In genomic region chr12:53644133-53644532, GRCh38 we compare ENCODE assay signal across 29 cellular contexts.
"Had no signal": no experiment of that assay in that cellular context is flagged by ENCODE, and none has a peak within 500 bp of the region (broad histone marks: within the 10 kb centered on the region; RNA-seq: fewer than 3 reads in every experiment).

No MANE protein-coding gene starts in this region.

- H3K4me2 ChIP-seq: neural progenitor cell had no signal

- ATAC-seq: left colon; left lung; lower lobe of right lung; natural killer cell; sciatic nerve; stimulated activated naive B cell treated with anti-CD40 and anti-IgM and Interleukin-4, amounts not matched to agents 10 μg/mL and 1 μg/mL and 100 μg/mL, for 72 hours; stimulated activated naive CD8-positive, alpha-beta T cell treated with anti-CD3 and anti-CD28 coated beads, Interleukin-15, Interleukin-2, amounts not matched to agents 100 U/mL and 50 U/mL, for 24 hours had no signal

- H3K36me3 Mint-ChIP-seq: mesothelial cell of epicardium; naive B cell; natural killer cell; neural progenitor cell; stimulated activated naive B cell treated with anti-CD40 and anti-IgM and Interleukin-4, amounts not matched to agents 10 μg/mL and 1 μg/mL and 100 μg/mL, for 72 hours had no signal

- H3K27me3 ChIP-seq: left lung, neural progenitor cell, ovary, right atrium auricular region, stomach, testis, thyroid gland, transverse colon, upper lobe of left lung, vagina had no signal

- H3K9me3 ChIP-seq: left lung, lower lobe of right lung, ovary, right atrium auricular region, stomach, testis, thyroid gland, transverse colon, upper lobe of left lung, vagina had no signal

- H3K4me1 Mint-ChIP-seq: immature natural killer cell; mesothelial cell of epicardium; naive B cell; natural killer cell; nephron progenitor cell; neural progenitor cell; stimulated activated naive B cell treated with anti-CD40 and anti-IgM and Interleukin-4, amounts not matched to agents 10 μg/mL and 1 μg/mL and 100 μg/mL, for 72 hours had no signal

- H3K4me3 ChIP-seq: left lung, lower lobe of right lung, neural progenitor cell, ovary, right atrium auricular region, skin epidermis, stomach, testis, thyroid gland, transverse colon, upper lobe of left lung, vagina had no signal

- H3K27ac ChIP-seq: left lung, lower lobe of right lung, neural progenitor cell, ovary, right atrium auricular region, skin epidermis, stomach, testis, thyroid gland, transverse colon, upper lobe of left lung, vagina had no signal

- H3K27ac Mint-ChIP-seq: mesothelial cell of epicardium; naive B cell; natural killer cell; nephron progenitor cell; neural progenitor cell; progenitor cell of endocrine pancreas; stimulated activated naive B cell treated with anti-CD40 and anti-IgM and Interleukin-4, amounts not matched to agents 10 μg/mL and 1 μg/mL and 100 μg/mL, for 72 hours had no signal

- H3K36me3 ChIP-seq: left lung, lower lobe of right lung, neural progenitor cell, ovary, right atrium auricular region, stomach, thyroid gland, transverse colon, upper lobe of left lung, vagina had no signal

- H3K9ac ChIP-seq: neural progenitor cell had no signal

- H3K4me1 ChIP-seq: left lung, lower lobe of right lung, neural progenitor cell, right atrium auricular region, testis, thyroid gland, transverse colon, upper lobe of left lung, vagina had no signal

- H3K4me3 Mint-ChIP-seq: immature natural killer cell; mesothelial cell of epicardium; naive B cell; natural killer cell; nephron progenitor cell; neural progenitor cell; stimulated activated naive B cell treated with anti-CD40 and anti-IgM and Interleukin-4, amounts not matched to agents 10 μg/mL and 1 μg/mL and 100 μg/mL, for 72 hours had no signal

- H2AFZ ChIP-seq: neural progenitor cell had no signal

- H3K27me3 Mint-ChIP-seq: naive B cell; progenitor cell of endocrine pancreas; stimulated activated naive B cell treated with anti-CD40 and anti-IgM and Interleukin-4, amounts not matched to agents 10 μg/mL and 1 μg/mL and 100 μg/mL, for 72 hours had no signal

- DNase-seq: hypothalamus; immature natural killer cell; kidney; left colon; left lung; lower lobe of right lung; mesendoderm; naive B cell; natural killer cell; nephron progenitor cell; ovary; stimulated activated CD4-positive, alpha-beta T cell treated with anti-CD3 and anti-CD28 coated beads, Interleukin-12 subunit alpha, Interleukin-12 subunit beta, amount 100 ng/mL, for 4 hours; stimulated activated CD4-positive, alpha-beta T cell treated with anti-CD3 and anti-CD28 coated beads, Interleukin-15, amount 100 ng/mL, for 24 hours; stimulated activated CD4-positive, alpha-beta T cell treated with anti-CD3 and anti-CD28 coated beads, Interleukin-2, amount 100 ng/mL, for 24 hours; stimulated activated CD4-positive, alpha-beta T cell treated with anti-CD3 and anti-CD28 coated beads, Interleukin-4, amount 100 ng/mL, for 1 hour; stimulated activated naive B cell treated with anti-CD40 and anti-IgM and Interleukin-4, amounts not matched to agents 10 μg/mL and 1 μg/mL and 100 μg/mL, for 72 hours; stimulated activated naive CD8-positive, alpha-beta T cell treated with anti-CD3 and anti-CD28 coated beads, Interleukin-15, Interleukin-2, amounts not matched to agents 100 U/mL and 50 U/mL, for 24 hours; stomach; testis; transverse colon; upper lobe of left lung had no signal

- H3K9me3 Mint-ChIP-seq: immature natural killer cell; mesothelial cell of epicardium; natural killer cell; neural progenitor cell; stimulated activated naive B cell treated with anti-CD40 and anti-IgM and Interleukin-4, amounts not matched to agents 10 μg/mL and 1 μg/mL and 100 μg/mL, for 72 hours had no signal
